Comparison of ENCODE assay signal across 19 cellular contexts in genomic region chr4:24719615-24720014, GRCh38.
DNase-seq lines count a peak whose midpoint lies in the region; ATAC-seq, FAIRE-seq and TF ChIP-seq lines count a peak whose summit lies in the region.
"Had no signal": no experiment of that assay in that cellular context is flagged by ENCODE, and none has a peak within 500 bp of the region (broad histone marks: within the 10 kb centered on the region; RNA-seq: fewer than 3 reads in every experiment).

No MANE protein-coding gene starts in this region.

- no peak overlapping the region for H2BK5ac ChIP-seq in H1 (ENCODE audit: low read depth, low read length)

- no peak for TF ChIP-seq POLR2A in H1 (IDR thresholded peaks at IDR 0.05; ENCODE audit: control extremely low read depth in 1 of 2, low read depth in 2 of 2, low read length in 2 of 2)

- no peak for FAIRE-seq in H1 (lab: Jason Lieb, UNC)
- FAIRE-seq: A204.1, D721Med, GM12892, GM19239 had no signal

- ATAC-seq in upper lobe of right lung, result peak; percentile 76
- ATAC-seq: CD8-positive, alpha-beta T cell had no signal

- CTCF ChIA-PET in H1 (lab: Charles Lee; ENCODE audit: partially characterized antibody), result interaction anchor here (1.9 kb wide), 1 partner anchor 244 kb away, joined by 5 read pairs; no protein-coding TSS in a partner anchor

- H2AFZ ChIP-seq in H1 (ENCODE audit: low read length), result no peak overlapping the region

- no peak for TF ChIP-seq RAD21 in H1 (IDR thresholded peaks at IDR 0.05 in 1 of 2, conservative IDR thresholded peaks at IDR 0.05 in 1 of 2; ENCODE audit: low read depth in 2 of 2, low read length in 2 of 2)

- H4K8ac ChIP-seq in H1 (ENCODE audit: extremely low read depth, insufficient read depth, low read length), result no peak overlapping the region

- no peaks in the 10 kb centered on the region for H4K20me1 ChIP-seq in H1 (replicated peaks in 1 of 2; ENCODE audit: control insufficient read depth in 1 of 2, insufficient read depth in 2 of 2, low read length in 2 of 2)

- peak overlapping the region; percentile 68; the same call in 1 of the 2 replicates for H2BK20ac ChIP-seq in H1 (ENCODE audit: low read length)

- WGBS in H1 (ENCODE audit: extremely low coverage in 1 of 2, insufficient coverage in 1 of 2, insufficient read length in 1 of 2, insufficient replicate concordance in 2 of 2, low coverage in 1 of 2, low lambda C conversion rate in 2 of 2, missing lambda C conversion rate in 1 of 2), 2 experiments, result 92% methylated on average over 5 of the region's 5 CpGs; no CpG with 5 or more reads in 1 of the 2 experiments

- H2AK5ac ChIP-seq in H1 (ENCODE audit: low read depth, low read length), result no peak overlapping the region

- no peak overlapping the region for H4K91ac ChIP-seq in H1 (replicated peaks; ENCODE audit: insufficient read length, low read length)

- H3K56ac ChIP-seq in H1 (replicated peaks; ENCODE audit: insufficient read length, low read depth, low read length), result no peak overlapping the region

- H3K27me3 ChIP-seq in H1 (replicated peaks in 1 of 4; ENCODE audit: control insufficient read depth in 3 of 4, extremely low read depth in 1 of 4, insufficient read depth in 3 of 4, low read length in 3 of 4) (no peaks in the 10 kb centered on the region; a peak in 1 of 7 replicates), upper lobe of right lung (no peaks in the 10 kb centered on the region)
- H3K27me3 ChIP-seq: BE2C had no signal

- H3K4me3 ChIP-seq in H1 (ENCODE audit: extremely low read depth in 1 of 4, insufficient read depth in 2 of 4, low read depth in 3 of 4, low read length in 4 of 4) (no peak overlapping the region), upper lobe of right lung (no peak overlapping the region)

- no peak for TF ChIP-seq EP300 in H1 (IDR thresholded peaks at IDR 0.05; ENCODE audit: borderline replicate concordance in 1 of 2, low read depth in 2 of 2, low read length in 2 of 2)

- no peak for TF ChIP-seq CTCF in H1 (IDR thresholded peaks at IDR 0.05; ENCODE audit: control extremely low read depth in 1 of 3, insufficient read depth in 1 of 3, low read depth in 1 of 3, low read length in 3 of 3)
- TF ChIP-seq CTCF in upper lobe of right lung (IDR thresholded peaks at IDR 0.05), result no peak
- TF ChIP-seq CTCF in GM20000 (IDR thresholded peaks at IDR 0.05; ENCODE audit: extremely low read depth, missing control alignments), result no peak

- POLR2A ChIA-PET in H1 (lab: Charles Lee; ENCODE audit: partially characterized antibody), result interaction anchor here (0.6 kb wide), 1 partner anchor 33 kb away, joined by 3 read pairs; no protein-coding TSS in a partner anchor

- H3K79me2 ChIP-seq in H1 (ENCODE audit: control insufficient read depth in 1 of 2, insufficient read depth in 2 of 2, low read length in 2 of 2), result no peaks in the 10 kb centered on the region

- no peaks in the 10 kb centered on the region; the same call in 1 of the 2 replicates for H3K23me2 ChIP-seq in H1 (ENCODE audit: low read depth, low read length)

- H3K14ac ChIP-seq in H1 (ENCODE audit: insufficient read length), result no peak overlapping the region

- H3K18ac ChIP-seq in H1 (ENCODE audit: extremely low read depth, low read length), result no peak overlapping the region

- no peak overlapping the region; a peak in 1 of 7 replicates for H3K9ac ChIP-seq in H1 (replicated peaks in 1 of 4; ENCODE audit: extremely low read depth in 1 of 4, low read depth in 3 of 4, low read length in 3 of 4)

- intact Hi-C loops in upper lobe of right lung (cut with DNase I), result no loop called here

- H3K36me3 ChIP-seq in H1 (ENCODE audit: control insufficient read depth in 2 of 4, insufficient read depth in 4 of 4, low read length in 3 of 4) (no peaks in the 10 kb centered on the region), upper lobe of right lung (no peaks in the 10 kb centered on the region)
- H3K36me3 ChIP-seq: BE2C had no signal

- no peak overlapping the region for H3K4ac ChIP-seq in H1 (replicated peaks; ENCODE audit: insufficient read length, low read depth, low read length)

- H3K4me1 ChIP-seq in H1 (replicated peaks in 1 of 4; ENCODE audit: control insufficient read depth in 3 of 4, insufficient read depth in 4 of 4, low read length in 3 of 4) (peaks cover 0 to 12% (median 9%) of the 10 kb centered on the region in 4 experiments; a peak in 4 of 7 replicates), upper lobe of right lung (no peaks in the 10 kb centered on the region)
- H3K4me1 ChIP-seq: BE2C had no signal

- DNase-seq in MV-4-11 (lab: John Stamatoyannopoulos, UW), result peak; percentile 30
- DNase-seq in NOMO-1 treated with DMSO at 0.1 percent for 48 hours (lab: John Stamatoyannopoulos, UW; ENCODE audit: unreplicated experiment), result peak; percentile 67
- DNase-seq in H1 (ENCODE audit: low read depth in 1 of 2, low spot score in 2 of 2), result no peak
- no peak for DNase-seq in upper lobe of right lung
- DNase-seq in mucosa of gallbladder (ENCODE audit: low spot score), result no peak
- no peak for DNase-seq in HuH-7.5 (ENCODE audit: low spot score)
- no peak for DNase-seq in GM20000 (ENCODE audit: low spot score)
- DNase-seq: BE2C; CD8-positive, alpha-beta T cell; COR-L47; DMS153; DND-41; GDM1; H7 had no signal

- no peak overlapping the region for H3K4me2 ChIP-seq in H1 (ENCODE audit: insufficient read depth in 1 of 2, low read depth in 2 of 2, low read length in 2 of 2)

- no peak overlapping the region for H3K23ac ChIP-seq in H1 (ENCODE audit: insufficient read length)

- H2BK15ac ChIP-seq in H1 (ENCODE audit: low read length), result no peak overlapping the region

- no peak overlapping the region for H4K5ac ChIP-seq in H1 (ENCODE audit: insufficient read length, low read depth, low read length)

- no peaks in the 10 kb centered on the region for H3K79me1 ChIP-seq in H1 (ENCODE audit: low read depth, low read length)

- H3K9me3 ChIP-seq in H1 (ENCODE audit: insufficient read depth in 2 of 2, low read depth in 1 of 2, low read length in 1 of 2) (no peaks in the 10 kb centered on the region), upper lobe of right lung (no peaks in the 10 kb centered on the region)
- H3K9me3 ChIP-seq: BE2C had no signal

- H3K27ac ChIP-seq in H1 (ENCODE audit: low read depth, low read length) (no peak overlapping the region), upper lobe of right lung (no peak overlapping the region)
- H3K27ac ChIP-seq: C4-2B had no signal

- H2BK12ac ChIP-seq in H1 (ENCODE audit: low read depth, low read length), result no peak overlapping the region

- H2BK120ac ChIP-seq in H1 (replicated peaks; ENCODE audit: low read depth, low read length), result no peak overlapping the region

TF ChIP-seq in H1, 55 proteins besides CTCF, POLR2A, EP300 and RAD21:
- TF ChIP-seq SAP30 (IDR thresholded peaks at IDR 0.05; ENCODE audit: insufficient read depth, insufficient replicate concordance, low read length) (no peak), ATF2 (IDR thresholded peaks at IDR 0.05; ENCODE audit: low read length) (no peak), CBX5 (IDR thresholded peaks at IDR 0.05; ENCODE audit: low read depth, low read length) (no peak), NRF1 (IDR thresholded peaks at IDR 0.05; ENCODE audit: low read depth, low read length) (no peak), RNF2 (IDR thresholded peaks at IDR 0.05; ENCODE audit: borderline replicate concordance, low read depth, low read length, missing control alignments, poor library complexity, severe bottlenecking) (no peak), BCL11A (IDR thresholded peaks at IDR 0.05; ENCODE audit: low read depth in 2 of 2, low read length in 2 of 2) (no peak), SP4 (IDR thresholded peaks at IDR 0.05; ENCODE audit: low read length) (no peak)

Comparison
In these comparisons a context has a peak if more than half of its experiments do, and no peak if none do; other contexts are left out.
1. DNase-seq: peak in MV-4-11 (single experiment) and NOMO-1 treated with DMSO at 0.1 percent for 48 hours (single experiment); none in H1 (0 of 2), upper lobe of right lung (single experiment), mucosa of gallbladder (single experiment), HuH-7.5 (single experiment) and GM20000 (single experiment).